ENCODE assay signal across 10 cellular contexts in the genomic region with DNA sequence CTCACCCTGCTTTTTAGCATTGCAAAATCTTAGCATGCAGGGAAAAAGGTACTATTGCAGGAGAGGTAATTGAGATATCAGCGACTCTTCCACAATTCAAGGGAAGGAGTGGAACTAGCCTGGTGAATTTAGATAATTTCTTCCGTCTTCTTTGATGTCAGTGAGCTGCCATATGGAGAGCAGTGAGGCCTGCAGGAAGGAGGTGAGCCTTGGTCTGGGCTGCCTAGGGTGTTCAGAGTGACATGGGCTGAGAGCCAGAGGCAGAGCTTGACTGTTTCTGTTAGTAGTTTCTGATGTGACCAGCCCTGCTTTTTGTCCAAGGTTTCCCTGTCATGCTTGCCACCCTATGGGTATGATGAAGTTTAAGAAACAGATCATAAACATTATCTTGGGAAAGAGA. TPM values are rescaled to one million over a fixed set of nuclear protein-coding genes. Genes with fewer than 3 reads are reported as not detected.
DNase-seq lines count a peak whose midpoint lies in the region; ATAC-seq and TF ChIP-seq lines count a peak whose summit lies in the region.
"Had no signal": no experiment of that assay in that cellular context is flagged by ENCODE, and none has a peak within 500 bp of the region (broad histone marks: within the 10 kb centered on the region; RNA-seq: fewer than 3 reads in every experiment).

No MANE protein-coding gene starts in this region.

- no peak overlapping the region for H3K9ac ChIP-seq in BLaER1

- TF ChIP-seq CTCF in osteocyte (IDR thresholded peaks at IDR 0.05), result no peak

- H3K4me2 ChIP-seq in BLaER1, result peak overlapping the region; percentile 48

- peaks cover 29% of the 10 kb centered on the region for H3K4me1 ChIP-seq in BLaER1

- peaks cover 25% of the 10 kb centered on the region for H3K4me1 Mint-ChIP-seq in osteocyte (ENCODE audit: unreplicated experiment)

- ATAC-seq in GM21367 (IDR thresholded peaks at IDR 0.05; ENCODE audit: unreplicated experiment) (peak; percentile 48), GM19467 (IDR thresholded peaks at IDR 0.05; ENCODE audit: unreplicated experiment) (no peak), HG03571 (IDR thresholded peaks at IDR 0.05; ENCODE audit: unreplicated experiment) (no peak)
- ATAC-seq: activated CD4-positive, CD25-positive, alpha-beta regulatory T cell treated with anti-CD3 and anti-CD28 coated beads, Interleukin-2, amount 50 U/mL, for 24 hours had no signal

- H3K27ac ChIP-seq in BLaER1, result no peak overlapping the region; the same call in 1 of the 2 replicates

- peaks cover 81% of the 10 kb centered on the region for H4K20me1 ChIP-seq in BLaER1

- peaks cover 7% of the 10 kb centered on the region for H3K9me3 ChIP-seq in BLaER1

- H3K27ac Mint-ChIP-seq in osteocyte (ENCODE audit: unreplicated experiment), result no peak overlapping the region

- H3K9me3 Mint-ChIP-seq in osteocyte (ENCODE audit: unreplicated experiment), result no peaks in the 10 kb centered on the region

- no peaks in the 10 kb centered on the region for H3K27me3 Mint-ChIP-seq in osteocyte (ENCODE audit: unreplicated experiment)

- DNase-seq in SK-N-DZ (ENCODE audit: low spot score) (peak; percentile 18), iPS-NIHi7 (ENCODE audit: extremely low spot score) (peak; percentile 25), kidney glomerular epithelial cell (lab: John Stamatoyannopoulos, UW) (no peak), osteocyte (ENCODE audit: extremely low spot score, unreplicated experiment) (no peak)
- DNase-seq: stimulated activated CD4-positive, alpha-beta T cell treated with anti-CD3 and anti-CD28 coated beads, Interleukin-12 subunit alpha, Interleukin-12 subunit beta, amount 100 ng/mL, for 4 hours had no signal

- peaks cover 39% of the 10 kb centered on the region for H3K36me3 ChIP-seq in BLaER1

- no peak overlapping the region for H3K4me3 Mint-ChIP-seq in osteocyte (ENCODE audit: unreplicated experiment)

- H3K36me3 Mint-ChIP-seq in osteocyte (ENCODE audit: unreplicated experiment), result peaks cover 6% of the 10 kb centered on the region

- H3K4me3 ChIP-seq in BLaER1, result no peak overlapping the region

- H3K27me3 ChIP-seq in BLaER1, result no peaks in the 10 kb centered on the region

RNA-seq across cellular contexts. Expression of a gene that starts 28.6 kb away (rescaled TPM):
- polyA plus RNA-seq in SK-N-DZ (2014; cell fraction: cytosol; rRNA removed), result 3.1 and 4.4 TPM in 2 replicates
- 5.2 and 11.1 TPM in 2 replicates for polyA plus RNA-seq in SK-N-DZ (2014; cell fraction: nucleus; rRNA removed)
- total RNA-seq in osteocyte, result 28.2 and 31.1 TPM in 2 replicates

Comparison
In these comparisons a context has a peak if more than half of its experiments do, and no peak if none do; other contexts are left out.
1. DNase-seq: peak in SK-N-DZ (single experiment) and iPS-NIHi7 (single experiment); none in kidney glomerular epithelial cell (single experiment) and osteocyte (single experiment).